In genomic region chr2:71326968-71327367, GRCh38 we compare ENCODE assay signal across 28 cellular contexts.
"Had no signal": no experiment of that assay in that cellular context is flagged by ENCODE, and none has a peak within 500 bp of the region (broad histone marks: within the 10 kb centered on the region; RNA-seq: fewer than 3 reads in every experiment).

No MANE protein-coding gene starts in this region.

- H3K4me3 ChIP-seq: neural progenitor cell, ovary, psoas muscle, skin epidermis, smooth muscle cell, spleen, suprapubic skin, testis, tibial artery, transverse colon, upper lobe of right lung, uterus had no signal

- H3K9ac ChIP-seq: neural progenitor cell, parathyroid adenoma had no signal

- H3K27me3 ChIP-seq: neural progenitor cell, ovary, spleen, suprapubic skin, testis, tibial artery, transverse colon, upper lobe of right lung, uterus had no signal

- H3K4me1 ChIP-seq: neural progenitor cell, parathyroid adenoma, testis, upper lobe of right lung, uterus had no signal

- H3K4me2 ChIP-seq: neural progenitor cell, smooth muscle cell had no signal

- ATAC-seq: natural killer cell; psoas muscle; right cardiac atrium; sciatic nerve; stimulated activated memory B cell treated with anti-CD40 and anti-IgM and Interleukin-4, amounts not matched to agents 10 μg/mL and 1 μg/mL and 100 μg/mL, for 72 hours; stimulated activated naive CD8-positive, alpha-beta T cell treated with anti-CD3 and anti-CD28 coated beads, Interleukin-15, amount 100 ng/mL, for 72 hours; stimulated activated naive CD8-positive, alpha-beta T cell treated with anti-CD3 and anti-CD28 coated beads, Interleukin-15, Interleukin-2, amounts not matched to agents 100 U/mL and 50 U/mL, for 24 hours; upper lobe of right lung had no signal

- DNase-seq: natural killer cell; occipital lobe; ovary; posterior cingulate gyrus; psoas muscle; right cardiac atrium; spleen; stimulated activated CD4-positive, alpha-beta T cell treated with anti-CD3 and anti-CD28 coated beads, Interleukin-12 subunit alpha, Interleukin-12 subunit beta, amount 100 ng/mL, for 4 hours; stimulated activated CD4-positive, alpha-beta T cell treated with anti-CD3 and anti-CD28 coated beads, Interleukin-1b, Interleukin-23, amount 100 ng/mL, for 48 hours; stimulated activated CD4-positive, alpha-beta T cell treated with anti-CD3 and anti-CD28 coated beads, Interleukin-4, amount 100 ng/mL, for 1 hour; stimulated activated CD4-positive, alpha-beta T cell treated with anti-CD3 and anti-CD28 coated beads, Interleukin-4, amount 100 ng/mL, for 4 hours; stimulated activated CD8-positive, alpha-beta memory T cell treated with anti-CD3 and anti-CD28 coated beads, Interleukin-4, amount 100 ng/mL, for 48 hours; stimulated activated naive CD4-positive, alpha-beta T cell; stimulated activated naive CD8-positive, alpha-beta T cell treated with anti-CD3 and anti-CD28 coated beads, Interleukin-15, amount 100 ng/mL, for 72 hours; stimulated activated naive CD8-positive, alpha-beta T cell treated with anti-CD3 and anti-CD28 coated beads, Interleukin-15, Interleukin-2, amounts not matched to agents 100 U/mL and 50 U/mL, for 24 hours; substantia nigra; testis; tibial artery; transverse colon; upper lobe of right lung; uterus had no signal

- H3K9me3 ChIP-seq: ovary, psoas muscle, testis, upper lobe of right lung, uterus had no signal

- H3K27ac ChIP-seq: neural progenitor cell, ovary, parathyroid adenoma, psoas muscle, skin epidermis, spleen, suprapubic skin, testis, tibial artery, upper lobe of right lung, uterus had no signal

- H2AFZ ChIP-seq: neural progenitor cell, parathyroid adenoma had no signal

- H3K36me3 ChIP-seq: neural progenitor cell, ovary, spleen, suprapubic skin, tibial artery, transverse colon, upper lobe of right lung, uterus had no signal
